Comparison of ENCODE assay signal across 11 cellular contexts in the genomic region with DNA sequence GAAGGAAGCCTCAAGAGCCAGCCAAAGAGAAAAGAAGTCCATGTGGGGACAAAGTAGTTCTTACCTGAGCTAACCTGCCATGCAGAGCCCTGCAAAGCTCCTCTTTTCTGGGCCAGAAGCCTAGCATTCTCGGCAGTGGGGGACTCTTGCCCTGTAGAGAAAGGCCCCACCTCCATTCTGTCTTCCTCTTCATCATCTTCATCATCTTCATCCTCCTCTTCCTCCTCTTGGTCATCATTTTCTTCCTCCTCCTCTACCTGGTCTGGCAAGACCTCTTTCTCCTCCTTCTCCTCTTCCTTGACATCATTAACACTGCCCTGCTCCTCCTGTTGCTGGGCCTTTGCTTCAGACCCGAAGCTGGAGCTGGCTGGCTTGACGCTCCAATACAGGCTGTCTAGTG.
"Had no signal": no experiment of that assay in that cellular context is flagged by ENCODE, and none has a peak within 500 bp of the region (broad histone marks: within the 10 kb centered on the region; RNA-seq: fewer than 3 reads in every experiment).

No MANE protein-coding gene starts in this region.

- H3K4me1 ChIP-seq: HAP-1 had no signal

- FAIRE-seq: H1, H54 had no signal

- H3K4me2 ChIP-seq: GM23338 had no signal

- H3K4me3 ChIP-seq: GM23248, GM23338, HAP-1 had no signal

- H3K9me3 ChIP-seq: HAP-1 had no signal

- DNase-seq: GM23248, GOT3, H7, H9, HCEC 1CT, HFFc6 had no signal

- H2AFZ ChIP-seq: GM23248, GM23338 had no signal

- ATAC-seq: GM23338, HCT116 had no signal

- H3K9ac ChIP-seq: GM23248 had no signal

- H3K27ac ChIP-seq: GM23248 had no signal
